In the genomic region with DNA sequence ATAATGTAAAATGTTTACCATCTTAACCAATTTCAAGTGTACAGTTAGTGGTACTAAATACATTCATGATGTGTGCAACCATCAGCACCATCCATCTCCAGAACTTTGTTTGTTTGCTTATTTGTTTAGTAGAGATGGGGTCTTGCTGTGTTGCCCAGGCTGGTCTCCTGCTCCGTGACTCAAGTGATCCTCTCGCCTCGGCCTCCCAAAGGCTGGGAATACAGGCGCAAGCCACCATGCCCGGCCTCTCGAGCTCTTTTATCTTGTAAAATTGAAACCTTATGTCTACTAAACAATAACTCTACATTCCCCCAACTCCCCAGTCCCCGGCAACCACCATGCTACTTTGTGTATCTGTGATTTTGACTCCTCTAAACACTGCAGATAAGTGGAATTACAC, we compare ENCODE assay signal across 31 cellular contexts. TPM values are rescaled to one million over a fixed set of nuclear protein-coding genes. Genes with fewer than 3 reads are reported as not detected.
"Had no signal": no experiment of that assay in that cellular context is flagged by ENCODE, and none has a peak within 500 bp of the region (broad histone marks: within the 10 kb centered on the region; RNA-seq: fewer than 3 reads in every experiment).

No MANE protein-coding gene starts in this region.

- H3K4me3 ChIP-seq: adrenal gland, body of pancreas, breast epithelium, SJCRH30, SK-N-MC had no signal

- H3K4me1 ChIP-seq: adrenal gland, body of pancreas, breast epithelium, SJCRH30 had no signal

- H3K4me3 Mint-ChIP-seq: activated CD4-positive, alpha-beta memory T cell treated with anti-CD3 and anti-CD28 coated beads for 36 hours; activated naive CD4-positive, alpha-beta T cell treated with anti-CD3 and anti-CD28 coated beads for 36 hours; activated T-cell treated with anti-CD3 and anti-CD28 coated beads, Interleukin-2, amount 50 U/mL, for 4 hours; activated T-helper 1 cell treated with anti-CD3 and anti-CD28 coated beads, Interleukin-12 subunit alpha, Interleukin-12 subunit beta, Interleukin-2, Interleukin-4 antibody, amounts not matched to agents 30 ng/mL and 10 ng/mL and 1 ng/mL, durations not matched to agents 14 hours and 24 hours and 36 hours; T-helper 1 cell treated with Interleukin-12 subunit alpha and Interleukin-12 subunit beta and Interleukin-4 antibody, amounts not matched to agents 30 μg/mL and 1 μg/mL, for 36 hours; T-helper 2 cell treated with Interferon-gamma antibody and Interleukin-4, amounts not matched to agents 5 μg/mL and 100 μg/mL, for 36 hours had no signal

- H3K36me3 Mint-ChIP-seq: activated CD4-positive, alpha-beta memory T cell treated with anti-CD3 and anti-CD28 coated beads for 36 hours; activated naive CD4-positive, alpha-beta T cell treated with anti-CD3 and anti-CD28 coated beads, Interleukin-2, amount 50 U/mL, for 72 hours had no signal

- H3K27ac Mint-ChIP-seq: activated CD4-positive, alpha-beta memory T cell treated with anti-CD3 and anti-CD28 coated beads for 36 hours; activated naive CD4-positive, alpha-beta T cell treated with anti-CD3 and anti-CD28 coated beads for 36 hours; activated naive CD4-positive, alpha-beta T cell treated with anti-CD3 and anti-CD28 coated beads, Interleukin-2, amount 50 U/mL, for 72 hours; activated T-helper 1 cell treated with anti-CD3 and anti-CD28 coated beads, Interleukin-12 subunit alpha, Interleukin-12 subunit beta, Interleukin-2, Interleukin-4 antibody, amounts not matched to agents 30 ng/mL and 10 ng/mL and 1 ng/mL, durations not matched to agents 14 hours and 24 hours and 36 hours; T-helper 1 cell treated with Interleukin-12 subunit alpha and Interleukin-12 subunit beta and Interleukin-4 antibody, amounts not matched to agents 30 μg/mL and 1 μg/mL, for 36 hours; T-helper 2 cell treated with Interferon-gamma antibody and Interleukin-4, amounts not matched to agents 5 μg/mL and 100 μg/mL, for 36 hours had no signal

- ATAC-seq: activated naive CD4-positive, alpha-beta T cell treated with anti-CD3 and anti-CD28 coated beads, Interleukin-2, amount 50 U/mL, for 72 hours; activated T-cell treated with anti-CD3 and anti-CD28 coated beads, Interleukin-2, amount 50 U/mL, for 4 hours; body of pancreas; Panc1 had no signal

- DNase-seq: activated CD4-positive, alpha-beta memory T cell treated with anti-CD3 and anti-CD28 coated beads for 36 hours; activated CD4-positive, alpha-beta T cell treated with anti-CD3 and anti-CD28 coated beads for 4 hours; activated CD4-positive, alpha-beta T cell treated with anti-CD3 and anti-CD28 coated beads, Interleukin-2, amount 50 U/mL, for 1 hour; activated CD4-positive, CD25-positive, alpha-beta regulatory T cell treated with anti-CD3 and anti-CD28 coated beads, Interleukin-2, amount 50 U/mL, for 72 hours; activated gamma-delta T cell treated with Interleukin-2 at 50 U/mL for 16 hours; activated naive CD4-positive, alpha-beta T cell treated with anti-CD3 and anti-CD28 coated beads for 36 hours; activated T-cell treated with anti-CD3 and anti-CD28 coated beads for 4 hours; activated T-cell treated with anti-CD3 and anti-CD28 coated beads, Interleukin-2, amount 50 U/mL, for 4 hours; adrenal gland; body of pancreas; NCI-H1092 treated with DMSO at 0.1 percent for 48 hours; NCI-H1417; NCI-H146; NCI-H187; NCI-H2081; NCI-H2171 treated with DMSO at 0.1 percent for 48 hours; NCI-H2227 treated with DMSO at 0.1 percent for 48 hours; NCI-H446 treated with DMSO at 0.1 percent for 48 hours; NCI-H524; NCI-H69; NCI-H82; SHP77; SJCRH30 had no signal

- H3K27me3 ChIP-seq: adrenal gland, body of pancreas had no signal

- H3K27ac ChIP-seq: adrenal gland, body of pancreas, breast epithelium, SJCRH30, SK-N-MC had no signal

- H3K9me3 ChIP-seq: adrenal gland, body of pancreas, breast epithelium, SJCRH30 had no signal

- H3K36me3 ChIP-seq: adrenal gland, breast epithelium, SJCRH30 had no signal

- H3K9me3 Mint-ChIP-seq: activated CD4-positive, alpha-beta memory T cell treated with anti-CD3 and anti-CD28 coated beads for 36 hours; activated naive CD4-positive, alpha-beta T cell treated with anti-CD3 and anti-CD28 coated beads for 36 hours; activated naive CD4-positive, alpha-beta T cell treated with anti-CD3 and anti-CD28 coated beads, Interleukin-2, amount 50 U/mL, for 72 hours; activated T-cell treated with anti-CD3 and anti-CD28 coated beads, Interleukin-2, amount 50 U/mL, for 4 hours; activated T-helper 1 cell treated with anti-CD3 and anti-CD28 coated beads, Interleukin-12 subunit alpha, Interleukin-12 subunit beta, Interleukin-2, Interleukin-4 antibody, amounts not matched to agents 30 ng/mL and 10 ng/mL and 1 ng/mL, durations not matched to agents 14 hours and 24 hours and 36 hours; T-helper 1 cell treated with Interleukin-12 subunit alpha and Interleukin-12 subunit beta and Interleukin-4 antibody, amounts not matched to agents 30 μg/mL and 1 μg/mL, for 36 hours had no signal

RNA-seq across cellular contexts. Expression of a gene that starts 39.1 kb away (rescaled TPM):
- total RNA-seq: astrocyte, SJCRH30 had no signal
